10 cellular contexts compared by ENCODE assay signal in the genomic region with DNA sequence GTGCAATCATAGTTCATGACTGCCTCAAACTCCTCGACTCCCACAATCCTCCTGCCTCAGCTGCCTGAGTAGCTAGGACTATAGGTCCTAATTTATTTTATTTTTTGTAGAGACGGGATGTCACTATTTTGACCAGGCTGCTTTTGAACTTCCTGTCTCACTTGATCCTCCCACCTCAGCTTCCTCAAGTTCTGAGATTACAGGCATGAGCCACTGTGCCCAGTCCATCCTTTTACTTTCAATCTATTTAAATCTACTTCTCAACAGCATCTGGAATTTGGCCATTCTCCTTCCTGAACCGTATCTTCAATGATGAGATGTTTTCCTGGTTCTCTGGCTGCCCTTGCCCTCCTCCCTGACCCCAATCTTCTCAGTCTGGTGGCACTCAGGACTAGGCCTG. TPM values are rescaled to one million over a fixed set of nuclear protein-coding genes. Genes with fewer than 3 reads are reported as not detected.
DNase-seq lines count a peak whose midpoint lies in the region; ATAC-seq and TF ChIP-seq lines count a peak whose summit lies in the region.
"Had no signal": no experiment of that assay in that cellular context is flagged by ENCODE, and none has a peak within 500 bp of the region (broad histone marks: within the 10 kb centered on the region; RNA-seq: fewer than 3 reads in every experiment).

No MANE protein-coding gene starts in this region.

- H3K36me3 Mint-ChIP-seq in T-helper 17 cell (ENCODE audit: low read depth), result no peaks in the 10 kb centered on the region

- H3K36me3 ChIP-seq in heart right ventricle, result no peaks in the 10 kb centered on the region
- no peaks in the 10 kb centered on the region for H3K36me3 ChIP-seq in upper lobe of left lung

- H3K4me1 ChIP-seq in heart right ventricle, result peaks cover 9 to 42% (median 28%) of the 10 kb centered on the region in 9 donors
- H3K4me1 ChIP-seq in upper lobe of left lung, result peaks cover 20 to 45% (median 32%) of the 10 kb centered on the region in 4 donors

- peaks cover 24% of the 10 kb centered on the region for H3K4me1 Mint-ChIP-seq in T-helper 17 cell

- no peak for DNase-seq in heart right ventricle
- no peak for DNase-seq in left ventricle myocardium superior
- no peak for DNase-seq in T-helper 17 cell
- DNase-seq in fibroblast of villous mesenchyme (ENCODE audit: low read depth), result no peak
- DNase-seq in upper lobe of left lung, result no peak
- no peak for DNase-seq in NCI-H1930 (lab: John Stamatoyannopoulos, UW)
- DNase-seq: islet precursor cell, NCI-H1417 treated with DMSO at 0.1 percent for 48 hours had no signal

- H3K27ac ChIP-seq in heart right ventricle (peak overlapping the region in 7 of 10 donors; percentile 58 to 87 (median 70)), upper lobe of left lung (peak overlapping the region; percentile 70 to 85 (median 84))

- H3K4me3 ChIP-seq in heart right ventricle (peak overlapping the region in 8 of 10 donors; percentile 16 to 94 (median 44)), fibroblast of villous mesenchyme (ENCODE audit: low read depth, low read length) (peak overlapping the region; percentile 81), upper lobe of left lung (peak overlapping the region in 3 of 4 donors; percentile 30 to 94 (median 83))

- H3K9me3 ChIP-seq in heart right ventricle, result peaks cover 0 to 15% (median 0%) of the 10 kb centered on the region in 11 donors
- H3K9me3 ChIP-seq in T-helper 17 cell (ENCODE audit: control insufficient read depth, low read length, poor library complexity, severe bottlenecking), result no peaks in the 10 kb centered on the region
- peaks cover 0 to 8% (median 2%) of the 10 kb centered on the region in 4 donors for H3K9me3 ChIP-seq in upper lobe of left lung

- ATAC-seq in heart right ventricle (no peak), left ventricle myocardium superior (no peak), T-helper 17 cell (no peak), upper lobe of left lung (ENCODE audit: low FRiP score in 2 of 2) (no peak), GM18520 (IDR thresholded peaks at IDR 0.05; ENCODE audit: unreplicated experiment) (no peak), GM19023 (IDR thresholded peaks at IDR 0.05; ENCODE audit: unreplicated experiment) (no peak)

- TF ChIP-seq CTCF in heart right ventricle (IDR thresholded peaks at IDR 0.05) (no peak), fibroblast of villous mesenchyme (IDR thresholded peaks at IDR 0.05; ENCODE audit: insufficient read depth, low read depth, low read length) (no peak), upper lobe of left lung (IDR thresholded peaks at IDR 0.05) (no peak)

- TF ChIP-seq EP300 in upper lobe of left lung (IDR thresholded peaks at IDR 0.05), result no peak

- peak overlapping the region; percentile 95 for H3K27ac Mint-ChIP-seq in T-helper 17 cell

- WGBS in heart right ventricle, 2 donors, result 31 to 47% methylated on average over 3 of the region's 3 CpGs
- WGBS in upper lobe of left lung, 2 donors, result 21 to 30% methylated on average over 3 of the region's 3 CpGs

- peak overlapping the region; percentile 89 for H3K4me3 Mint-ChIP-seq in T-helper 17 cell

- intact Hi-C loops in heart right ventricle (cut with DNase I) (no loop called here), left ventricle myocardium superior (cut with micrococcal nuclease) (loop anchor here (10.0 kb wide), 1 partner anchor 108 kb away; the partner anchor contains the start of gene SLC34A3)

- no peak for TF ChIP-seq POLR2A in upper lobe of left lung (IDR thresholded peaks at IDR 0.05)

- H3K27me3 ChIP-seq in heart right ventricle (peaks cover 0 to 14% (median 0%) of the 10 kb centered on the region in 7 donors), upper lobe of left lung (peaks cover 0 to 3% (median 0%) of the 10 kb centered on the region in 4 donors)

- no peaks in the 10 kb centered on the region for H3K27me3 Mint-ChIP-seq in T-helper 17 cell

RNA-seq across cellular contexts. Expression of gene GRIN1, which starts 12.2 kb away (rescaled TPM):
- total RNA-seq in heart right ventricle (not detected), left ventricle myocardium superior (not detected), T-helper 17 cell (not detected), fibroblast of villous mesenchyme (under 0.01 TPM in 1 of 2 replicates, not detected in the other), upper lobe of left lung (1 to 10 TPM in 1 of 6 donors, under 1 TPM in 2, not detected in 3; 0.17 to 2.1 (median 0.49) TPM)
- polyA plus RNA-seq in heart right ventricle, result not detected

RNA-seq across cellular contexts. Expression of gene DPP7, which starts 12.3 kb away (rescaled TPM):
- total RNA-seq in heart right ventricle (100 to 1,000 TPM in 7 of 10 donors, 10 to 100 TPM in 3; 91.4 to 167 (median 118) TPM), left ventricle myocardium superior (155 TPM), T-helper 17 cell (100 to 1,000 TPM; 270 to 311 TPM), fibroblast of villous mesenchyme (41.5 and 44.8 TPM in 2 replicates), upper lobe of left lung (100 to 1,000 TPM; 108 to 394 (median 229) TPM)
- 100 to 1,000 TPM; 152 to 677 TPM for polyA plus RNA-seq in heart right ventricle

RNA-seq across cellular contexts. Expression of gene MAN1B1, which starts 40.0 kb away (rescaled TPM):
- total RNA-seq in heart right ventricle (10 to 100 TPM; 16.9 to 27.7 (median 20.9) TPM), left ventricle myocardium superior (21.4 TPM), T-helper 17 cell (10 to 100 TPM; 62.0 to 62.3 TPM), fibroblast of villous mesenchyme (65.6 and 65.7 TPM in 2 replicates), upper lobe of left lung (10 to 100 TPM; 38.0 to 97.4 (median 54.1) TPM)
- 10 to 100 TPM; 25.5 to 71.4 TPM for polyA plus RNA-seq in heart right ventricle

RNA-seq across cellular contexts. Expression of gene LRRC26, which starts 43.1 kb away (rescaled TPM):
- total RNA-seq in heart right ventricle, result not detected
- not detected for polyA plus RNA-seq in heart right ventricle
- total RNA-seq in left ventricle myocardium superior, result not detected
- total RNA-seq in T-helper 17 cell, result not detected
- total RNA-seq in fibroblast of villous mesenchyme, result not detected in 2 replicates
- 1 to 10 TPM in 3 of 6 donors, under 1 TPM in 1, not detected in 2; 0.46 to 6.3 (median 1.7) TPM for total RNA-seq in upper lobe of left lung

RNA-seq across cellular contexts. Expression of gene TMEM210, which starts 45.1 kb away (rescaled TPM):
- not detected for total RNA-seq in heart right ventricle
- polyA plus RNA-seq in heart right ventricle, result not detected
- not detected for total RNA-seq in left ventricle myocardium superior
- total RNA-seq in T-helper 17 cell, result not detected
- total RNA-seq in fibroblast of villous mesenchyme, result not detected in 2 replicates
- total RNA-seq in upper lobe of left lung, result not detected
